ENCODE assay signal across 27 cellular contexts in the genomic region with DNA sequence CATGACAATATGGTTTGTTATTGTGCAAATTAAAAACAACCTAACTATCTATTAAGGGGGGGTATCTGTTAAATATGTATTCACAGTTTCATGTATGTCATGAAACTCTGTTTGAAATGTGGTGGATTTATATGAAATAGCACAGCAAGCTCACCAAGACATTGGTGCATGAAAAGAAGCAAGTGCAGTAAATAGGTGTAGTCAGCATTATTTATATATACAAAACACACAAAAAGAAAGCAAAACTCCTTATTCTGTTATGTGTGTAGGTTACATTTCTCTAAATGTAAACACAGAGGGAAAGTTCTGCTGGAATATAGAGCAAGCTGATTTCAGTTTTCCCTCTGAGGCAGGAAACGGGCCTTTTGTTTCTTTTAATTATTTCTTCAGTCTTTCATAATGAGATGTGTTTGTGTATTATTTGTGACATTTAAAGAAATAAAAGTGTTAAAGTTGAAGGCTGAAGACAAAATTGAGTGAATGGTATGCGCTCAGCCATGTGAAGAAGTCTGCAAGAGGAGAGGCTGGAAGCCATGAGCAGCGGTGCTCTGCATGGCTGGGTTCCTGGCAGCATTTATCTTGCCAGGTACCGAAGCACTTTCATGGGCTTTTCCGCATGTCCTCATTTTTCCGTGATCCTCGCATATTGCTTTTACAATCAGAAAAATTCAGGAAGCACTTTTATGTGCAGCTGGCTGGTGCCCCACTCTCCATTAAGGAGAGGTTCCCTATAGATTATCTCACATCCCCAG. TPM values are rescaled to one million over a fixed set of nuclear protein-coding genes. Genes with fewer than 3 reads are reported as not detected.
"Had no signal": no experiment of that assay in that cellular context is flagged by ENCODE, and none has a peak within 500 bp of the region (broad histone marks: within the 10 kb centered on the region; RNA-seq: fewer than 3 reads in every experiment).

No MANE protein-coding gene starts in this region.

- H3K27ac ChIP-seq: adrenal gland, Peyer's patch had no signal

- ATAC-seq: activated T-helper 17 cell treated with anti-CD3 and anti-CD28 coated beads, Interleukin-2, amount 50 U/mL, for 72 hours had no signal

- H3K4me3 ChIP-seq: adrenal gland, Peyer's patch had no signal

- H3K36me3 ChIP-seq: adrenal gland, Peyer's patch had no signal

- H3K9me3 ChIP-seq: adrenal gland, Peyer's patch had no signal

- DNase-seq: activated CD4-positive, alpha-beta memory T cell treated with anti-CD3 and anti-CD28 coated beads for 36 hours; activated CD4-positive, alpha-beta T cell treated with anti-CD3 and anti-CD28 coated beads, Interleukin-2, amount 10 ng/mL, durations not matched to agents 7 days and 5 days; activated CD4-positive, CD25-positive, alpha-beta regulatory T cell; activated gamma-delta T cell; activated naive CD4-positive, alpha-beta T cell treated with anti-CD3 and anti-CD28 coated beads, Interleukin-2, amount 50 U/mL, for 16 hours; activated naive CD8-positive, alpha-beta T cell treated with anti-CD3 and anti-CD28 coated beads, Interleukin-2, amount 10 ng/mL, durations not matched to agents 7 days and 5 days; activated T-cell treated with anti-CD3 and anti-CD28 coated beads for 4 hours; activated T-cell treated with anti-CD3 and anti-CD28 coated beads, Interleukin-2, amount 50 U/mL, for 48 hours; adrenal gland; anterior cingulate cortex; cerebellar nuclear complex; Karpas-422; MM.1S; NCI-H146; NCI-H187 treated with DMSO at 0.1 percent for 48 hours; NCI-H2171; NCI-H2227 treated with DMSO at 0.1 percent for 48 hours; NCI-H446 treated with DMSO at 0.1 percent for 48 hours; NCI-H524 treated with DMSO at 0.1 percent for 48 hours; NCI-H82; Peyer's patch; SHP77 treated with DMSO at 0.1 percent for 48 hours; T-helper 2 cell; T1000 had no signal

- H3K27me3 ChIP-seq: adrenal gland, Peyer's patch had no signal

- H3K4me1 ChIP-seq: adrenal gland, Peyer's patch had no signal

- FAIRE-seq: TTC549 had no signal

RNA-seq across cellular contexts. Expression of a gene that starts 38.5 kb away (rescaled TPM):
- total RNA-seq: activated CD4-positive, alpha-beta memory T cell treated with anti-CD3 and anti-CD28 coated beads for 36 hours; activated CD4-positive, alpha-beta T cell treated with anti-CD3 and anti-CD28 coated beads, Interleukin-2, amount 10 ng/mL, durations not matched to agents 7 days and 5 days; activated CD8-positive, alpha-beta memory T cell treated with anti-CD3 and anti-CD28 coated beads for 36 hours; activated naive CD8-positive, alpha-beta T cell treated with anti-CD3 and anti-CD28 coated beads, Interleukin-2, amount 10 ng/mL, durations not matched to agents 7 days and 5 days; activated T-helper 17 cell treated with anti-CD3 and anti-CD28 coated beads, Interleukin-2, amount 50 U/mL, for 72 hours had no signal
